In genomic region chr5:32277782-32278181, GRCh38 we compare ENCODE assay signal across 13 cellular contexts. TPM values are rescaled to one million over a fixed set of nuclear protein-coding genes. Genes with fewer than 3 reads are reported as not detected.
A peak's percentile ranks its signal among the peaks of the same experiment; 100 is the strongest.
DNase-seq lines count a peak whose midpoint lies in the region; ATAC-seq and TF ChIP-seq lines count a peak whose summit lies in the region.
"Had no signal": no experiment of that assay in that cellular context is flagged by ENCODE, and none has a peak within 500 bp of the region (broad histone marks: within the 10 kb centered on the region; RNA-seq: fewer than 3 reads in every experiment).

No MANE protein-coding gene starts in this region.

- H3K9me3 Mint-ChIP-seq in CD4-positive, CD25-positive, alpha-beta regulatory T cell, result no peaks in the 10 kb centered on the region
- H3K9me3 Mint-ChIP-seq in activated T-helper 1 cell treated with anti-CD3 and anti-CD28 coated beads, Interleukin-12 subunit alpha, Interleukin-12 subunit beta, Interleukin-2, Interleukin-4 antibody, amounts not matched to agents 30 ng/mL and 10 ng/mL and 1 ng/mL, durations not matched to agents 14 hours and 24 hours and 36 hours, result peaks cover 5% of the 10 kb centered on the region
- no peaks in the 10 kb centered on the region for H3K9me3 Mint-ChIP-seq in memory B cell
- H3K9me3 Mint-ChIP-seq: activated naive CD4-positive, alpha-beta T cell treated with anti-CD3 and anti-CD28 coated beads, Interleukin-2, amount 10 ng/mL, durations not matched to agents 7 days and 5 days had no signal

- peak overlapping the region; percentile 16 to 83 (median 34) for H3K27ac Mint-ChIP-seq in CD4-positive, CD25-positive, alpha-beta regulatory T cell
- H3K27ac Mint-ChIP-seq in activated T-helper 1 cell treated with anti-CD3 and anti-CD28 coated beads, Interleukin-12 subunit alpha, Interleukin-12 subunit beta, Interleukin-2, Interleukin-4 antibody, amounts not matched to agents 30 ng/mL and 10 ng/mL and 1 ng/mL, durations not matched to agents 14 hours and 24 hours and 36 hours, result peak overlapping the region; percentile 52
- H3K27ac Mint-ChIP-seq in memory B cell, result peak overlapping the region; percentile 94
- H3K27ac Mint-ChIP-seq: activated naive CD4-positive, alpha-beta T cell treated with anti-CD3 and anti-CD28 coated beads, Interleukin-2, amount 10 ng/mL, durations not matched to agents 7 days and 5 days had no signal

- H3K4me1 ChIP-seq in CD4-positive, CD25-positive, alpha-beta regulatory T cell (ENCODE audit: control insufficient read depth, insufficient read depth, low read length, poor library complexity, severe bottlenecking), result peaks cover 34% of the 10 kb centered on the region
- peaks cover 5 to 60% (median 43%) of the 10 kb centered on the region in 12 donors for H3K4me1 ChIP-seq in heart left ventricle

- no peaks in the 10 kb centered on the region for H3K9me3 ChIP-seq in CD4-positive, CD25-positive, alpha-beta regulatory T cell (ENCODE audit: control insufficient read depth in 2 of 2, low read length in 2 of 2)
- no peaks in the 10 kb centered on the region for H3K9me3 ChIP-seq in heart left ventricle
- H3K9me3 ChIP-seq: mucosa of descending colon had no signal

- no peak overlapping the region for H3K4me3 ChIP-seq in CD4-positive, CD25-positive, alpha-beta regulatory T cell (ENCODE audit: low read depth, low read length)
- no peak overlapping the region for H3K4me3 ChIP-seq in heart left ventricle
- H3K4me3 ChIP-seq: mucosa of descending colon had no signal

- no peak overlapping the region for H3K27ac ChIP-seq in CD4-positive, CD25-positive, alpha-beta regulatory T cell (ENCODE audit: insufficient read depth, low read length, poor library complexity, severe bottlenecking)
- peak overlapping the region in 5 of 12 donors; percentile 17 to 76 (median 32) for H3K27ac ChIP-seq in heart left ventricle
- H3K27ac ChIP-seq: RWPE1 had no signal

- H3K36me3 ChIP-seq in CD4-positive, CD25-positive, alpha-beta regulatory T cell (ENCODE audit: control insufficient read depth, insufficient read depth, low read length), result peaks cover 22% of the 10 kb centered on the region
- H3K36me3 ChIP-seq in heart left ventricle, result peaks cover 0 to 19% (median 14%) of the 10 kb centered on the region in 9 donors

- peak overlapping the region in 1 of 4 donors; percentile 37 for H3K4me3 Mint-ChIP-seq in CD4-positive, CD25-positive, alpha-beta regulatory T cell
- peak overlapping the region; percentile 23 for H3K4me3 Mint-ChIP-seq in activated T-helper 1 cell treated with anti-CD3 and anti-CD28 coated beads, Interleukin-12 subunit alpha, Interleukin-12 subunit beta, Interleukin-2, Interleukin-4 antibody, amounts not matched to agents 30 ng/mL and 10 ng/mL and 1 ng/mL, durations not matched to agents 14 hours and 24 hours and 36 hours
- H3K4me3 Mint-ChIP-seq in memory B cell, result no peak overlapping the region
- H3K4me3 Mint-ChIP-seq: activated naive CD4-positive, alpha-beta T cell treated with anti-CD3 and anti-CD28 coated beads, Interleukin-2, amount 10 ng/mL, durations not matched to agents 7 days and 5 days had no signal

- peaks cover 42% of the 10 kb centered on the region for H3K36me3 Mint-ChIP-seq in CD4-positive, CD25-positive, alpha-beta regulatory T cell
- peaks cover 29% of the 10 kb centered on the region for H3K36me3 Mint-ChIP-seq in activated T-helper 1 cell treated with anti-CD3 and anti-CD28 coated beads, Interleukin-12 subunit alpha, Interleukin-12 subunit beta, Interleukin-2, Interleukin-4 antibody, amounts not matched to agents 30 ng/mL and 10 ng/mL and 1 ng/mL, durations not matched to agents 14 hours and 24 hours and 36 hours (ENCODE audit: low read depth)
- H3K36me3 Mint-ChIP-seq in memory B cell, result peaks cover 20% of the 10 kb centered on the region

- intact Hi-C loops in activated T-helper 1 cell treated with anti-CD3 and anti-CD28 coated beads, Interleukin-12 subunit alpha, Interleukin-12 subunit beta, Interleukin-2, Interleukin-4 antibody, amounts not matched to agents 30 ng/mL and 10 ng/mL and 1 ng/mL, durations not matched to agents 14 hours and 24 hours and 36 hours (cut with micrococcal nuclease), result no loop called here
- intact Hi-C loops in heart left ventricle (cut with DNase I), result loop anchor here in 4 of 10 donors (2.0 to 5.0 kb wide), 2 partner anchors 31 to 35 kb away; partner anchors contain the start of gene MTMR12 (in 3 of the 4)

- TF ChIP-seq POLR2A in heart left ventricle (IDR thresholded peaks at IDR 0.05), result no peak

- TF ChIP-seq CTCF in heart left ventricle (IDR thresholded peaks at IDR 0.05), result no peak

- peaks cover 32 to 59% (median 40%) of the 10 kb centered on the region in 4 donors for H3K4me1 Mint-ChIP-seq in CD4-positive, CD25-positive, alpha-beta regulatory T cell
- peaks cover 64% of the 10 kb centered on the region for H3K4me1 Mint-ChIP-seq in activated T-helper 1 cell treated with anti-CD3 and anti-CD28 coated beads, Interleukin-12 subunit alpha, Interleukin-12 subunit beta, Interleukin-2, Interleukin-4 antibody, amounts not matched to agents 30 ng/mL and 10 ng/mL and 1 ng/mL, durations not matched to agents 14 hours and 24 hours and 36 hours (ENCODE audit: low read depth)
- H3K4me1 Mint-ChIP-seq in memory B cell, result peaks cover 19% of the 10 kb centered on the region

- no peak for ATAC-seq in CD4-positive, CD25-positive, alpha-beta regulatory T cell (ENCODE audit: low read depth in 2 of 2)
- ATAC-seq in HG02885 (IDR thresholded peaks at IDR 0.05; ENCODE audit: poor library complexity, unreplicated experiment) (peak; percentile 21), memory B cell (ENCODE audit: low read depth) (no peak), heart left ventricle (no peak), GM21737 (IDR thresholded peaks at IDR 0.05; ENCODE audit: unreplicated experiment) (no peak)

- no peaks in the 10 kb centered on the region for H3K27me3 ChIP-seq in CD4-positive, CD25-positive, alpha-beta regulatory T cell (ENCODE audit: control insufficient read depth, insufficient read depth, low read length)
- no peaks in the 10 kb centered on the region for H3K27me3 ChIP-seq in heart left ventricle

- H3K27me3 Mint-ChIP-seq in CD4-positive, CD25-positive, alpha-beta regulatory T cell, result no peaks in the 10 kb centered on the region
- no peaks in the 10 kb centered on the region for H3K27me3 Mint-ChIP-seq in activated T-helper 1 cell treated with anti-CD3 and anti-CD28 coated beads, Interleukin-12 subunit alpha, Interleukin-12 subunit beta, Interleukin-2, Interleukin-4 antibody, amounts not matched to agents 30 ng/mL and 10 ng/mL and 1 ng/mL, durations not matched to agents 14 hours and 24 hours and 36 hours (ENCODE audit: insufficient read depth)
- H3K27me3 Mint-ChIP-seq in memory B cell, result no peaks in the 10 kb centered on the region
- H3K27me3 Mint-ChIP-seq: activated naive CD4-positive, alpha-beta T cell treated with anti-CD3 and anti-CD28 coated beads, Interleukin-2, amount 10 ng/mL, durations not matched to agents 7 days and 5 days had no signal

- DNase-seq in CD4-positive, CD25-positive, alpha-beta regulatory T cell, result no peak
- DNase-seq in activated T-helper 1 cell treated with anti-CD3 and anti-CD28 coated beads, Interleukin-12 subunit alpha, Interleukin-12 subunit beta, Interleukin-2, Interleukin-4 antibody, amounts not matched to agents 30 ng/mL and 10 ng/mL and 1 ng/mL, durations not matched to agents 14 hours and 24 hours and 36 hours (ENCODE audit: low spot score), result no peak
- DNase-seq in memory B cell (ENCODE audit: low spot score in 2 of 2) (no peak), NCI-H2081 (lab: John Stamatoyannopoulos, UW) (no peak), heart left ventricle (no peak), middle frontal gyrus (ENCODE audit: extremely low spot score, low spot score) (no peak)
- DNase-seq: activated naive CD4-positive, alpha-beta T cell treated with anti-CD3 and anti-CD28 coated beads, Interleukin-2, amount 10 ng/mL, durations not matched to agents 7 days and 5 days; mucosa of descending colon; NCI-H2107; stimulated activated CD4-positive, alpha-beta T cell treated with anti-CD3 and anti-CD28 coated beads, Interleukin-12 subunit alpha, Interleukin-12 subunit beta, amount 100 ng/mL, for 4 hours had no signal

RNA-seq across cellular contexts. Expression of gene MTMR12, which starts 35.0 kb away (rescaled TPM):
- 27.7 TPM for total RNA-seq in CD4-positive, CD25-positive, alpha-beta regulatory T cell
- polyA plus RNA-seq in CD4-positive, CD25-positive, alpha-beta regulatory T cell, result 10 to 100 TPM; 12.9 to 21.3 (median 17.6) TPM
- 26.2 and 29.9 TPM in 2 replicates for total RNA-seq in activated T-helper 1 cell treated with anti-CD3 and anti-CD28 coated beads, Interleukin-12 subunit alpha, Interleukin-12 subunit beta, Interleukin-2, Interleukin-4 antibody, amounts not matched to agents 30 ng/mL and 10 ng/mL and 1 ng/mL, durations not matched to agents 14 hours and 24 hours and 36 hours
- total RNA-seq in heart left ventricle, result 10 to 100 TPM; 13.3 to 28.7 (median 21.3) TPM
- 10 to 100 TPM in 1 of 2 donors, 1 to 10 TPM in 1; 3.4 to 12.0 TPM for polyA plus RNA-seq in heart left ventricle

Comparison
In these comparisons a context has a peak if more than half of its experiments do, and no peak if none do; other contexts are left out.
1. H3K27ac Mint-ChIP-seq: peak in every context shown above with its lines; median percentile 94 in memory B cell; 52 in activated T-helper 1 cell treated with anti-CD3 and anti-CD28 coated beads, Interleukin-12 subunit alpha, Interleukin-12 subunit beta, Interleukin-2, Interleukin-4 antibody, amounts not matched to agents 30 ng/mL and 10 ng/mL and 1 ng/mL, durations not matched to agents 14 hours and 24 hours and 36 hours; 34 in CD4-positive, CD25-positive, alpha-beta regulatory T cell.